In genomic region chr4:145248502-145248901, GRCh38 we compare ENCODE assay signal across 35 cellular contexts.
"Had no signal": no experiment of that assay in that cellular context is flagged by ENCODE, and none has a peak within 500 bp of the region (broad histone marks: within the 10 kb centered on the region; RNA-seq: fewer than 3 reads in every experiment).

No MANE protein-coding gene starts in this region.

- FAIRE-seq: astrocyte, bronchial epithelial cell, TTC549 had no signal

- DNase-seq: activated B cell treated with CpG ODN at 0.5 μM for 24 hours; activated CD4-positive, alpha-beta memory T cell treated with anti-CD3 and anti-CD28 coated beads for 36 hours; activated CD4-positive, alpha-beta T cell treated with anti-CD3 and anti-CD28 coated beads for 4 hours; activated CD4-positive, alpha-beta T cell treated with anti-CD3 and anti-CD28 coated beads, Interleukin-2, amount 10 ng/mL, durations not matched to agents 24 days and 14 days; activated CD4-positive, alpha-beta T cell treated with anti-CD3 and anti-CD28 coated beads, Interleukin-2, amount 50 U/mL, for 1 hour; activated CD4-positive, alpha-beta T cell treated with anti-CD3 and anti-CD28 coated beads, Interleukin-2, amount 50 U/mL, for 4 hours; activated CD4-positive, CD25-positive, alpha-beta regulatory T cell treated with anti-CD3 and anti-CD28 coated beads, Interleukin-2, amount 50 U/mL, for 72 hours; activated CD8-positive, alpha-beta memory T cell treated with anti-CD3 and anti-CD28 coated beads, Interleukin-2, amount 50 U/mL, for 4 hours; activated CD8-positive, alpha-beta T cell treated with anti-CD3 and anti-CD28 coated beads for 36 hours; activated effector memory CD4-positive, alpha-beta T cell treated with anti-CD3 and anti-CD28 coated beads, Interleukin-2, amount 50 U/mL, for 16 hours; activated gamma-delta T cell treated with Interleukin-2 at 50 U/mL for 16 hours; activated naive CD4-positive, alpha-beta T cell; activated naive CD4-positive, alpha-beta T cell treated with anti-CD3 and anti-CD28 coated beads for 36 hours; activated naive CD4-positive, alpha-beta T cell treated with anti-CD3 and anti-CD28 coated beads, Interleukin-2, amount 50 U/mL, for 16 hours; activated naive CD8-positive, alpha-beta T cell treated with anti-CD3 and anti-CD28 coated beads for 36 hours; activated T-cell treated with anti-CD3 and anti-CD28 coated beads for 4 hours; activated T-cell treated with anti-CD3 and anti-CD28 coated beads, Interleukin-2, amount 50 U/mL, for 1 hour; activated T-cell treated with anti-CD3 and anti-CD28 coated beads, Interleukin-2, amount 50 U/mL, for 4 hours; activated T-cell treated with anti-CD3 and anti-CD28 coated beads, Interleukin-2, amount 50 U/mL, for 72 hours; adrenal gland; amniotic stem cell; aorta; body of pancreas; brain microvascular endothelial cell; central memory CD4-positive, alpha-beta T cell; T-helper 1 cell; T-helper 2 cell; T-helper 9 cell had no signal

- H3K4me3 ChIP-seq: adrenal gland, body of pancreas, cardiac muscle cell had no signal

- H3K4me1 ChIP-seq: adrenal gland, body of pancreas had no signal

- H3K27me3 ChIP-seq: body of pancreas, brain microvascular endothelial cell, cardiac muscle cell had no signal

- H3K27ac ChIP-seq: adrenal gland, body of pancreas, brain microvascular endothelial cell, cardiac muscle cell, VCaP had no signal

- H3K9me3 ChIP-seq: adrenal gland, body of pancreas had no signal

- H3K36me3 ChIP-seq: adrenal gland, brain microvascular endothelial cell, cardiac muscle cell had no signal

- ATAC-seq: activated CD8-positive, alpha-beta T cell treated with anti-CD3 and anti-CD28 coated beads for 36 hours; activated naive CD4-positive, alpha-beta T cell treated with anti-CD3 and anti-CD28 coated beads, Interleukin-2, amount 50 U/mL, for 72 hours; activated T-cell treated with anti-CD3 and anti-CD28 coated beads, Interleukin-2, amount 50 U/mL, for 4 hours; activated T-cell treated with anti-CD3 and anti-CD28 coated beads, Interleukin-2, amount 50 U/mL, for 72 hours; activated T-helper 17 cell treated with anti-CD3 and anti-CD28 coated beads, Interleukin-2, amount 50 U/mL, for 72 hours; body of pancreas had no signal
